Comparison of ENCODE assay signal across 8 cellular contexts in genomic region chr5:103224118-103224893, GRCh38. TPM values are rescaled to one million over a fixed set of nuclear protein-coding genes. Genes with fewer than 3 reads are reported as not detected.
DNase-seq lines count a peak whose midpoint lies in the region; ATAC-seq and TF ChIP-seq lines count a peak whose summit lies in the region.

No MANE protein-coding gene starts in this region.

- H3K4me3 Mint-ChIP-seq in activated CD4-positive, alpha-beta memory T cell treated with anti-CD3 and anti-CD28 coated beads, Interleukin-2, amount 10 ng/mL, durations not matched to agents 7 days and 5 days, result no peak overlapping the region

- peak; percentile 99 for ATAC-seq in GM19043 (IDR thresholded peaks at IDR 0.05; ENCODE audit: low read depth, unreplicated experiment)
- ATAC-seq in HG03159 (IDR thresholded peaks at IDR 0.05; ENCODE audit: unreplicated experiment), result peak; percentile 96
- ATAC-seq in omental fat pad (ENCODE audit: low FRiP score), result peak; percentile 85

- no peak for TF ChIP-seq CTCF in omental fat pad (IDR thresholded peaks at IDR 0.05)

- H3K27me3 Mint-ChIP-seq in activated CD4-positive, alpha-beta memory T cell treated with anti-CD3 and anti-CD28 coated beads, Interleukin-2, amount 10 ng/mL, durations not matched to agents 7 days and 5 days, result peaks cover 27% of the 10 kb centered on the region

- H3K27ac Mint-ChIP-seq in activated CD4-positive, alpha-beta memory T cell treated with anti-CD3 and anti-CD28 coated beads, Interleukin-2, amount 10 ng/mL, durations not matched to agents 7 days and 5 days, result no peak overlapping the region

- POLR2A ChIA-PET in activated CD4-positive, alpha-beta memory T cell treated with anti-CD3 and anti-CD28 coated beads, Interleukin-2, amount 10 ng/mL, durations not matched to agents 7 days and 5 days (lab: Charles Lee), result interaction anchor here (1.5 to 2.5 kb wide), 2 partner anchors 35 to 638 kb away, joined by 3 to 10 read pairs; partner anchors contain the start of gene MACIR

- no peaks in the 10 kb centered on the region for H3K9me3 Mint-ChIP-seq in activated CD4-positive, alpha-beta memory T cell treated with anti-CD3 and anti-CD28 coated beads, Interleukin-2, amount 10 ng/mL, durations not matched to agents 7 days and 5 days

- CTCF ChIA-PET in activated CD4-positive, alpha-beta memory T cell treated with anti-CD3 and anti-CD28 coated beads, Interleukin-2, amount 10 ng/mL, durations not matched to agents 7 days and 5 days (lab: Charles Lee), result interaction anchor here (0.6 to 3.4 kb wide), 30 partner anchors 8 to 640 kb away, joined by 3 to 22 read pairs (median 4); partner anchors contain the start of genes GIN1, MACIR and PPIP5K2

- H3K4me1 Mint-ChIP-seq in activated CD4-positive, alpha-beta memory T cell treated with anti-CD3 and anti-CD28 coated beads, Interleukin-2, amount 10 ng/mL, durations not matched to agents 7 days and 5 days, result peaks cover 10% of the 10 kb centered on the region

- no peaks in the 10 kb centered on the region for H3K36me3 Mint-ChIP-seq in activated CD4-positive, alpha-beta memory T cell treated with anti-CD3 and anti-CD28 coated beads, Interleukin-2, amount 10 ng/mL, durations not matched to agents 7 days and 5 days (ENCODE audit: low read depth)

- DNase-seq in COR-L47 (lab: John Stamatoyannopoulos, UW) (peak; percentile 50), NCI-H226 (peak; percentile 63), fibroblast of peridontal ligament (ENCODE audit: extremely low read depth) (peak; percentile 78), omental fat pad (ENCODE audit: low spot score) (no peak), OCI-M2 (lab: John Stamatoyannopoulos, UW; ENCODE audit: unreplicated experiment) (no peak)
- peak; percentile 45 for DNase-seq in activated CD4-positive, alpha-beta memory T cell treated with anti-CD3 and anti-CD28 coated beads, Interleukin-2, amount 10 ng/mL, durations not matched to agents 7 days and 5 days

RNA-seq across cellular contexts. Expression of gene MACIR, which starts 34.3 kb away (rescaled TPM):
- total RNA-seq in activated CD4-positive, alpha-beta memory T cell treated with anti-CD3 and anti-CD28 coated beads, Interleukin-2, amount 10 ng/mL, durations not matched to agents 7 days and 5 days, result 1 to 10 TPM; 6.3 to 7.4 TPM
- 10 to 100 TPM; 18.6 to 50.6 (median 23.3) TPM for total RNA-seq in omental fat pad

Comparison
In these comparisons a context has a peak if more than half of its experiments do, and no peak if none do; other contexts are left out.
1. DNase-seq: peak in COR-L47 (single experiment), NCI-H226 (single experiment), activated CD4-positive, alpha-beta memory T cell treated with anti-CD3 and anti-CD28 coated beads, Interleukin-2, amount 10 ng/mL, durations not matched to agents 7 days and 5 days (single experiment) and fibroblast of peridontal ligament (single experiment); none in omental fat pad (single experiment) and OCI-M2 (single experiment).
2. Peak in every context shown above with its lines, with median percentiles within 50 percentile points of each other: ATAC-seq.